8 cellular contexts compared by ENCODE assay signal in genomic region chr1:155128755-155129473, GRCh38. TPM values are rescaled to one million over a fixed set of nuclear protein-coding genes. Genes with fewer than 3 reads are reported as not detected.
DNase-seq lines count a peak whose midpoint lies in the region; ATAC-seq and TF ChIP-seq lines count a peak whose summit lies in the region.

No MANE protein-coding gene starts in this region.

- intact Hi-C loops in HCT116 (cut with micrococcal nuclease) (loop anchor here (2.0 kb wide), 1 partner anchor 34 kb away; no protein-coding TSS in a partner anchor), right cardiac atrium (cut with DNase I) (loop anchor here in 3 of 4 donors (5.0 kb wide), 2 partner anchors 37 to 38 kb away; no protein-coding TSS in a partner anchor)

- H3K27ac ChIP-seq in HCT116 (ENCODE audit: low read depth, low read length) (peak overlapping the region; percentile 97), right cardiac atrium (ENCODE audit: low read length) (peak overlapping the region; percentile 81)

- H3K36me3 Mint-ChIP-seq in activated T-cell treated with anti-CD3 and anti-CD28 coated beads, Interleukin-2, amount 50 U/mL, for 72 hours (ENCODE audit: insufficient read depth in 2 of 2), result no peaks in the 10 kb centered on the region

- TF ChIP-seq POLR2A in HCT116 (IDR thresholded peaks at IDR 0.05; ENCODE audit: borderline replicate concordance, extremely low read depth, insufficient read depth, insufficient read length) (no peak), erythroblast (IDR thresholded peaks at IDR 0.05; ENCODE audit: low read length) (no peak)

- peak overlapping the region; percentile 70 to 97 for H3K4me3 ChIP-seq in HCT116 (replicated peaks in 1 of 2; ENCODE audit: low read depth in 1 of 2, low read length in 2 of 2)
- H3K4me3 ChIP-seq in right cardiac atrium (ENCODE audit: low read length), result peak overlapping the region; percentile 79

- H3K4me2 ChIP-seq in HCT116 (ENCODE audit: low read length), result peak overlapping the region; percentile 99

- no peak for TF ChIP-seq CTCF in HCT116 (IDR thresholded peaks at IDR 0.05 in 2 of 3, conservative IDR thresholded peaks at IDR 0.05 in 1 of 3; ENCODE audit: borderline replicate concordance in 1 of 3, insufficient read depth in 1 of 3, low read depth in 2 of 3, low read length in 2 of 3)

- H3K4me3 Mint-ChIP-seq in activated T-cell treated with anti-CD3 and anti-CD28 coated beads, Interleukin-2, amount 50 U/mL, for 72 hours, result peak overlapping the region; percentile 85 to 93

- H3K4me1 Mint-ChIP-seq in activated T-cell treated with anti-CD3 and anti-CD28 coated beads, Interleukin-2, amount 50 U/mL, for 72 hours (ENCODE audit: low read depth), result peaks cover 30% of the 10 kb centered on the region

- ATAC-seq in HCT116 (peak; percentile 33), right cardiac atrium (peak; percentile 8 to 35), GM21576 (IDR thresholded peaks at IDR 0.05; ENCODE audit: unreplicated experiment) (no peak), GM19452 (IDR thresholded peaks at IDR 0.05; ENCODE audit: unreplicated experiment) (no peak)
- ATAC-seq in activated T-cell treated with anti-CD3 and anti-CD28 coated beads, Interleukin-2, amount 50 U/mL, for 72 hours (replicated peaks in 1 of 2), result no peak

- no peak overlapping the region for H3K27ac Mint-ChIP-seq in activated T-cell treated with anti-CD3 and anti-CD28 coated beads, Interleukin-2, amount 50 U/mL, for 72 hours

- RAD21 ChIA-PET in HCT116 (lab: Charles Lee; ENCODE audit: low non-redundant PET in 1 of 2, low total read pairs in 2 of 2, uncharacterized antibody in 2 of 2, unreplicated experiment in 2 of 2), result interaction anchor here in 1 of 2 experiments (0.7 kb wide), 1 partner anchor 112 kb away, joined by 3 read pairs; no protein-coding TSS in a partner anchor

- POLR2A ChIA-PET in HCT116 (lab: Charles Lee), result interaction anchor here (1.0 to 2.3 kb wide), 2 partner anchors 10 to 65 kb away, joined by 3 to 7 read pairs; no protein-coding TSS in a partner anchor

- no peaks in the 10 kb centered on the region for H4K20me1 ChIP-seq in HCT116 (ENCODE audit: insufficient read depth)

- no peaks in the 10 kb centered on the region for H3K27me3 ChIP-seq in HCT116 (ENCODE audit: insufficient read depth, low read length)
- H3K27me3 ChIP-seq in right cardiac atrium (ENCODE audit: control insufficient read depth, insufficient read depth), result no peaks in the 10 kb centered on the region

- H3K9me3 Mint-ChIP-seq in activated T-cell treated with anti-CD3 and anti-CD28 coated beads, Interleukin-2, amount 50 U/mL, for 72 hours, result no peaks in the 10 kb centered on the region

- TF ChIP-seq RAD21 in HCT116 (IDR thresholded peaks at IDR 0.05; ENCODE audit: low read depth), result no peak

- no peak overlapping the region for H2AFZ ChIP-seq in HCT116 (ENCODE audit: low read depth, low read length, poor library complexity, severe bottlenecking)

- CTCF ChIA-PET in HCT116 (lab: Charles Lee), result interaction anchor here (1.2 to 3.5 kb wide), 4 partner anchors 37 to 44 kb away, joined by 3 to 13 read pairs (median 8); partner anchors contain the start of gene KRTCAP2

- peaks cover 36 to 83% of the 10 kb centered on the region in 2 experiments for H3K4me1 ChIP-seq in HCT116 (ENCODE audit: control insufficient read depth in 1 of 2, insufficient read depth in 2 of 2, low read length in 2 of 2)
- H3K4me1 ChIP-seq in right cardiac atrium (ENCODE audit: control insufficient read depth, insufficient read depth, low read length), result no peaks in the 10 kb centered on the region

- H3K9ac ChIP-seq in HCT116 (ENCODE audit: low read length), result peak overlapping the region; percentile 91

- DNase-seq in HCT116 (ENCODE audit: low read depth, low spot score), result no peak
- no peak for DNase-seq in activated T-cell treated with anti-CD3 and anti-CD28 coated beads, Interleukin-2, amount 50 U/mL, for 72 hours
- DNase-seq in right cardiac atrium, result peak; percentile 32 to 76 (median 73)
- DNase-seq in renal cortical epithelial cell (ENCODE audit: low read depth), result peak; percentile 62
- DNase-seq in erythroblast (lab: John Stamatoyannopoulos, UW), result no peak
- DNase-seq in NCI-H345 (lab: John Stamatoyannopoulos, UW), result no peak

- H3K9me2 ChIP-seq in HCT116 (ENCODE audit: insufficient read depth), result no peaks in the 10 kb centered on the region

- BruUV-seq in HCT116 (replicated peaks; lab: Mats Ljungman, UMichigan), result TSS peak; percentile 64

- peaks cover 41% of the 10 kb centered on the region for H3K79me2 ChIP-seq in HCT116 (ENCODE audit: insufficient read depth, low read length)

- no peaks in the 10 kb centered on the region for H3K9me3 ChIP-seq in HCT116 (ENCODE audit: control insufficient read depth in 1 of 2, insufficient read depth in 1 of 2, low read depth in 1 of 2, low read length in 2 of 2)
- no peaks in the 10 kb centered on the region for H3K9me3 ChIP-seq in right cardiac atrium (ENCODE audit: control insufficient read depth, low read length)

- H3K36me3 ChIP-seq in HCT116 (ENCODE audit: control insufficient read depth in 1 of 2, insufficient read depth in 2 of 2, low read length in 2 of 2), result peaks cover 10 to 25% of the 10 kb centered on the region in 2 experiments; a peak in 3 of 4 replicates

- WGBS in right cardiac atrium, result 15% methylated on average over 14 of the region's 14 CpGs

- peaks cover 25% of the 10 kb centered on the region for H3K27me3 Mint-ChIP-seq in activated T-cell treated with anti-CD3 and anti-CD28 coated beads, Interleukin-2, amount 50 U/mL, for 72 hours (ENCODE audit: low read depth)

TF ChIP-seq in HCT116, 20 proteins besides CTCF, POLR2A, EP300 and RAD21:
- peak; percentile 36 for TF ChIP-seq YY1 (IDR thresholded peaks at IDR 0.05; ENCODE audit: extremely low read depth, insufficient replicate concordance, low read depth, low read length)
- TF ChIP-seq SRF (IDR thresholded peaks at IDR 0.05; ENCODE audit: low read depth), result no peak
- peak; percentile 92 for TF ChIP-seq TCF7L2 (IDR thresholded peaks at IDR 0.05; ENCODE audit: borderline replicate concordance, extremely low read depth, insufficient read depth, insufficient read length)

RNA-seq across cellular contexts. Expression of gene EFNA1, which starts 1.2 kb away (rescaled TPM):
- total RNA-seq in HCT116 (2021; ENCODE audit: unreplicated experiment), result 19.7 TPM
- polyA plus RNA-seq in HCT116 (2012), result 31.3 and 39.6 TPM in 2 replicates
- total RNA-seq in activated T-cell treated with anti-CD3 and anti-CD28 coated beads, Interleukin-2, amount 50 U/mL, for 72 hours, result 1 to 10 TPM in 1 of 2 donors, under 1 TPM in 1; 1.00 to 1.4 TPM
- 10 to 100 TPM; 25.4 to 41.4 (median 36.4) TPM for total RNA-seq in right cardiac atrium
- polyA plus RNA-seq in right cardiac atrium, result 28.8 TPM
- 68.3 and 80.4 TPM in 2 replicates for total RNA-seq in renal cortical epithelial cell

RNA-seq across cellular contexts. Expression of gene SLC50A1, which starts 6.7 kb away (rescaled TPM):
- total RNA-seq in HCT116 (2021; ENCODE audit: unreplicated experiment) (49.9 TPM), right cardiac atrium (10 to 100 TPM in 2 of 4 donors, 1 to 10 TPM in 2; 8.1 to 10.1 (median 9.3) TPM), renal cortical epithelial cell (16.7 and 63.0 TPM in 2 replicates)
- polyA plus RNA-seq in HCT116 (2012), result 60.4 and 63.6 TPM in 2 replicates
- total RNA-seq in activated T-cell treated with anti-CD3 and anti-CD28 coated beads, Interleukin-2, amount 50 U/mL, for 72 hours, result 10 to 100 TPM; 65.0 to 66.3 TPM
- 13.6 TPM for polyA plus RNA-seq in right cardiac atrium

RNA-seq across cellular contexts. Expression of gene DPM3, which starts 11.4 kb away (rescaled TPM):
- total RNA-seq in HCT116 (2021; ENCODE audit: unreplicated experiment), result 113 TPM
- polyA plus RNA-seq in HCT116 (2012), result 188 and 190 TPM in 2 replicates
- total RNA-seq in activated T-cell treated with anti-CD3 and anti-CD28 coated beads, Interleukin-2, amount 50 U/mL, for 72 hours, result 10 to 100 TPM; 49.4 to 58.9 TPM
- 10 to 100 TPM; 71.2 to 81.6 (median 74.6) TPM for total RNA-seq in right cardiac atrium
- 186 TPM for polyA plus RNA-seq in right cardiac atrium
- total RNA-seq in renal cortical epithelial cell, result 12.7 and 30.9 TPM in 2 replicates

RNA-seq across cellular contexts. Expression of gene KRTCAP2, which starts 44.2 kb away (rescaled TPM):
- total RNA-seq in HCT116 (2021; ENCODE audit: unreplicated experiment) (143 TPM), right cardiac atrium (100 to 1,000 TPM; 122 to 150 (median 130) TPM), renal cortical epithelial cell (65.4 and 102 TPM in 2 replicates)
- polyA plus RNA-seq in HCT116 (2012), result 289 and 294 TPM in 2 replicates
- 100 to 1,000 TPM; 199 to 203 TPM for total RNA-seq in activated T-cell treated with anti-CD3 and anti-CD28 coated beads, Interleukin-2, amount 50 U/mL, for 72 hours
- 217 TPM for polyA plus RNA-seq in right cardiac atrium

RNA-seq across cellular contexts. Expression of gene TRIM46, which starts 44.7 kb away (rescaled TPM):
- 3.8 TPM for total RNA-seq in HCT116 (2021; ENCODE audit: unreplicated experiment)
- 2.0 and 2.2 TPM in 2 replicates for polyA plus RNA-seq in HCT116 (2012)
- 1 to 10 TPM; 8.6 to 9.8 TPM for total RNA-seq in activated T-cell treated with anti-CD3 and anti-CD28 coated beads, Interleukin-2, amount 50 U/mL, for 72 hours
- under 1 TPM; 0.17 to 0.37 (median 0.26) TPM for total RNA-seq in right cardiac atrium
- 0.18 TPM for polyA plus RNA-seq in right cardiac atrium
- 2.6 and 5.9 TPM in 2 replicates for total RNA-seq in renal cortical epithelial cell

Comparison
In these comparisons a context has a peak if more than half of its experiments do, and no peak if none do; other contexts are left out.
1. ATAC-seq: peak in HCT116 (single experiment) and right cardiac atrium (2 of 2); none in activated T-cell treated with anti-CD3 and anti-CD28 coated beads, Interleukin-2, amount 50 U/mL, for 72 hours (0 of 2), GM21576 (single experiment) and GM19452 (single experiment).
2. DNase-seq: peak in right cardiac atrium (3 of 3) and renal cortical epithelial cell (single experiment); none in HCT116 (single experiment), activated T-cell treated with anti-CD3 and anti-CD28 coated beads, Interleukin-2, amount 50 U/mL, for 72 hours (0 of 2), erythroblast (0 of 2) and NCI-H345 (single experiment).